9 cellular contexts compared by ENCODE assay signal in the genomic region with DNA sequence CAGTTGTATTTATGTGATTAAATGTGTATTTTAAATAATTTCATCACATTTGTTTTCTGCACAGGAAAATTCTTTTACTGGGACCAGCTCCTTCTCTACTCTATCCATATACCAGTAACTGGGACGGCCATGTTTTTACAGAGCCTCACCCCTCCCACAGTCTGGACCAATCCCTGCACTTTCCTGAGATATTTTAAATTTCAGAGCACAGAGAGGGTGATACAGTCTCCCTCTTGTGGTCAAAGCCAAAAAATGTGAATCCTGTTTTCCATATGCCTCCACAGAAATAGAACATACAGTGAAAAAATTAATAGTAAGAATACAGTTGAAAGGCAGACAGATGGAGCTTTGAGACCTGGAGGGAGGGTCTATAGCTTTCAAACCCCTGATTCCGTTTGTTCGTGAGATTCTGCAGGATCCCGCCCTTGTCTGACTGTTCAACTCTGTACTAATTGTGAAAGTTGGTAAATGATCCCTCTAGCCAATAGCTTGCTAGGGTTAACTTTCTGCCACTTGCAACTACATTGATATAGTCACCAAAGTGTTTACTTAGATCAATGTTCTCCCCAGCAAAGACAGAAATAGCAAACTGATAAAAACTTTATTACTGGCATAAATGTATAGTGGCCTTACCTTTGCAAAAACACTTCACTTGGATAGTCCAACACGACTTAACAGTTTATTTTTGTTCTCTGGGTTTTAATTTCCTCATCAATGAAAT.
A peak's percentile ranks its signal among the peaks of the same experiment; 100 is the strongest.
DNase-seq lines count a peak whose midpoint lies in the region; ATAC-seq and TF ChIP-seq lines count a peak whose summit lies in the region.
"Had no signal": no experiment of that assay in that cellular context is flagged by ENCODE, and none has a peak within 500 bp of the region (broad histone marks: within the 10 kb centered on the region; RNA-seq: fewer than 3 reads in every experiment).

No MANE protein-coding gene starts in this region.

- no peaks in the 10 kb centered on the region for H3K9me3 Mint-ChIP-seq in nephron

- TF ChIP-seq CTCF in cardiac fibroblast (IDR thresholded peaks at IDR 0.05; ENCODE audit: low read depth, low read length): peak; percentile 33
- TF ChIP-seq CTCF in nephron (IDR thresholded peaks at IDR 0.05; ENCODE audit: unreplicated experiment in 3 of 3): peak; percentile 28 to 40 (median 32)

- H3K4me1 Mint-ChIP-seq in nephron: no peaks in the 10 kb centered on the region

- DNase-seq in NCI-H1417 (lab: John Stamatoyannopoulos, UW) (peak; percentile 6 to 54 (median 38)), NCI-H1417 treated with DMSO at 0.1 percent for 48 hours (lab: John Stamatoyannopoulos, UW) (no peak), LHCN-M2 (ENCODE audit: low read depth) (peak; percentile 49), cardiac fibroblast (ENCODE audit: low read depth in 2 of 2) (peak; percentile 31 to 34), sciatic nerve (ENCODE audit: low spot score) (no peak)
- no peak for DNase-seq in stimulated activated CD4-positive, alpha-beta T cell treated with anti-CD3 and anti-CD28 coated beads, Interleukin-15, amount 100 ng/mL, for 24 hours

- ATAC-seq in HG03460 (IDR thresholded peaks at IDR 0.05; ENCODE audit: unreplicated experiment) (no peak), sciatic nerve (no peak)

- intact Hi-C loops in sciatic nerve (cut with DNase I): no loop called here

- H3K4me3 ChIP-seq in cardiac fibroblast (replicated peaks in 1 of 2; ENCODE audit: low read depth in 2 of 2, low read length in 2 of 2): no peak overlapping the region
- H3K4me3 ChIP-seq: BLaER1 treated with 17β-estradiol and CSF1 and Interleukin-3, amounts not matched to agents 10 nM and 100 nM had no signal

- H3K27ac Mint-ChIP-seq in nephron: no peak overlapping the region

- H3K4me3 Mint-ChIP-seq in nephron: no peak overlapping the region

- no peaks in the 10 kb centered on the region for H3K36me3 Mint-ChIP-seq in nephron (ENCODE audit: low read depth)

- peaks cover 10% of the 10 kb centered on the region for H3K27me3 Mint-ChIP-seq in nephron (ENCODE audit: low read depth)

Comparison
In these comparisons a context has a peak if more than half of its experiments do, and no peak if none do; other contexts are left out.
1. DNase-seq: peak in NCI-H1417 (3 of 3), LHCN-M2 (single experiment) and cardiac fibroblast (2 of 2); none in NCI-H1417 treated with DMSO at 0.1 percent for 48 hours (single experiment), stimulated activated CD4-positive, alpha-beta T cell treated with anti-CD3 and anti-CD28 coated beads, Interleukin-15, amount 100 ng/mL, for 24 hours (single experiment) and sciatic nerve (single experiment).